ENCODE assay signal across 1 cellular context in the genomic region with DNA sequence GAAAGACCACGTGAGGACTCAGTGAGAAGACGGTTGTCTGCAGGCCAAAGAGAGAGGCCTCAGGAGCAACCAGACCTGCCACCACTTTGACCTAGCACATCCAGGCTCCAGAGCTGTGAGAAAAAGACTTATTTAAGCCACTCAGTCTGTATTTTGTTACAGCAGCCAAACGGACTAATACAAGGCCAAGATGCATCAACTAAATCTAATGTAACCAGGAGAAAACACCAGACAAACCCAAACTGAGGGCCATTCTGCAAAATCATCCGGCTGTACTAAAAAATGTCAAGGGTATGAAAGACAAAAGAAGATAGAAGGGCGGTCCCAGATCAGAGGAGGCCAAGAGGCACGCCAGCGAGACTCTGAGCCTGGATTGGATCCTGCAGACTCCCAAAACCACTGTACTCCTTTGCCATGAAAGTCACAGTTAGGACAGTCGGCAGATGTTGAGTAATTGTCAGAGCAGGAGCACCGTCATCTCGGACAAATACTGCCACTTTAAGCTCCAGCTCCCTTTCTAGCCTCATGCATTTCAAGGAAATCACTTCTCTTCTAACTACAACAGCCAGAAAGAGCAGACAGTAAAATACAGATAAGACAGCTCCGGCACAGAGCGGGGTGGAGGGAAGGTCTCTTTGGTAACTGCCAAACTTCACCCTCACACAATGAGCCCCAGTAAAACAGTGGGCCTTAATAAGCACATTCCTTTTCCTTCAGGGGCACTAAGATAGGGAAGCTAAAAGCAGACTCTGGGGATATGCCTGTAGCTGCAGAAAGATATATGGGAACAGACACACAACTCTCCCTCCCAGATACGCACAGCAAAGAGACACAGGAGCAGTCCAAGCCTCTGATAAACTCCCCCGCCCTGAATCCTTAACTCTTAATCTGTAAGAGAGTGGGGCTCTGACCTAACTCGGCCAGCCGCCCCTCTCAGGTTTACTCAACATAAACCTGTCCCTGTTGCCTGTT.
TF ChIP-seq lines count a peak whose summit lies in the region.

No MANE protein-coding gene starts in this region.

TF ChIP-seq in K562, 482 proteins besides CTCF, POLR2A, EP300 and RAD21 (continued from another document and continues in another):
- TF ChIP-seq, protein P1, sequence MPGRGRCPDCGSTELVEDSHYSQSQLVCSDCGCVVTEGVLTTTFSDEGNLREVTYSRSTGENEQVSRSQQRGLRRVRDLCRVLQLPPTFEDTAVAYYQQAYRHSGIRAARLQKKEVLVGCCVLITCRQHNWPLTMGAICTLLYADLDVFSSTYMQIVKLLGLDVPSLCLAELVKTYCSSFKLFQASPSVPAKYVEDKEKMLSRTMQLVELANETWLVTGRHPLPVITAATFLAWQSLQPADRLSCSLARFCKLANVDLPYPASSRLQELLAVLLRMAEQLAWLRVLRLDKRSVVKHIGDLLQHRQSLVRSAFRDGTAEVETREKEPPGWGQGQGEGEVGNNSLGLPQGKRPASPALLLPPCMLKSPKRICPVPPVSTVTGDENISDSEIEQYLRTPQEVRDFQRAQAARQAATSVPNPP (IDR thresholded peaks at IDR 0.05; ENCODE audit: borderline replicate concordance, insufficient read depth, insufficient read length): no peak
- TF ChIP-seq HDAC3 (IDR thresholded peaks at IDR 0.05; ENCODE audit: borderline replicate concordance, partially characterized antibody) (peak; percentile 62), ERF (CRISPR knock-in tag; IDR thresholded peaks at IDR 0.05) (no peak), POLR2H (tag; IDR thresholded peaks at IDR 0.05; ENCODE audit: low read depth) (no peak), DIDO1 (tag; IDR thresholded peaks at IDR 0.05; ENCODE audit: low read depth) (no peak), CBFA2T2 (conservative IDR thresholded peaks at IDR 0.05) (peak; percentile 84), ZNF232 (CRISPR knock-in tag; IDR thresholded peaks at IDR 0.05) (no peak), KDM4B (IDR thresholded peaks at IDR 0.05; ENCODE audit: borderline replicate concordance in 2 of 2, low read depth in 1 of 2) (no peak), POLR2B (IDR thresholded peaks at IDR 0.05; ENCODE audit: low read depth, partially characterized antibody) (no peak), ZNF224 (CRISPR knock-in tag; IDR thresholded peaks at IDR 0.05) (no peak), MEF2A (IDR thresholded peaks at IDR 0.05; ENCODE audit: control insufficient read depth, low read depth, low read length) (no peak), JUND (IDR thresholded peaks at IDR 0.05; ENCODE audit: borderline replicate concordance, low read depth, low read length) (no peak), JUND (tag; IDR thresholded peaks at IDR 0.05; ENCODE audit: borderline replicate concordance, low read depth, low read length) (no peak), GATA2 (CRISPR knock-in tag; IDR thresholded peaks at IDR 0.05) (peak; percentile 72), FOXA1 (IDR thresholded peaks at IDR 0.05; ENCODE audit: borderline replicate concordance) (no peak)
- TF ChIP-seq, protein P2, sequence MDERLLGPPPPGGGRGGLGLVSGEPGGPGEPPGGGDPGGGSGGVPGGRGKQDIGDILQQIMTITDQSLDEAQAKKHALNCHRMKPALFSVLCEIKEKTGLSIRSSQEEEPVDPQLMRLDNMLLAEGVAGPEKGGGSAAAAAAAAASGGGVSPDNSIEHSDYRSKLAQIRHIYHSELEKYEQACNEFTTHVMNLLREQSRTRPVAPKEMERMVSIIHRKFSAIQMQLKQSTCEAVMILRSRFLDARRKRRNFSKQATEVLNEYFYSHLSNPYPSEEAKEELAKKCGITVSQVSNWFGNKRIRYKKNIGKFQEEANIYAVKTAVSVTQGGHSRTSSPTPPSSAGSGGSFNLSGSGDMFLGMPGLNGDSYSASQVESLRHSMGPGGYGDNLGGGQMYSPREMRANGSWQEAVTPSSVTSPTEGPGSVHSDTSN (CRISPR knock-in tag; IDR thresholded peaks at IDR 0.05; ENCODE audit: low read depth): no peak
- TF ChIP-seq, protein P2 (tag; conservative IDR thresholded peaks at IDR 0.05; ENCODE audit: low read depth): peak; percentile 18; the same call in 1 of the 2 replicates
- TF ChIP-seq, protein P3, sequence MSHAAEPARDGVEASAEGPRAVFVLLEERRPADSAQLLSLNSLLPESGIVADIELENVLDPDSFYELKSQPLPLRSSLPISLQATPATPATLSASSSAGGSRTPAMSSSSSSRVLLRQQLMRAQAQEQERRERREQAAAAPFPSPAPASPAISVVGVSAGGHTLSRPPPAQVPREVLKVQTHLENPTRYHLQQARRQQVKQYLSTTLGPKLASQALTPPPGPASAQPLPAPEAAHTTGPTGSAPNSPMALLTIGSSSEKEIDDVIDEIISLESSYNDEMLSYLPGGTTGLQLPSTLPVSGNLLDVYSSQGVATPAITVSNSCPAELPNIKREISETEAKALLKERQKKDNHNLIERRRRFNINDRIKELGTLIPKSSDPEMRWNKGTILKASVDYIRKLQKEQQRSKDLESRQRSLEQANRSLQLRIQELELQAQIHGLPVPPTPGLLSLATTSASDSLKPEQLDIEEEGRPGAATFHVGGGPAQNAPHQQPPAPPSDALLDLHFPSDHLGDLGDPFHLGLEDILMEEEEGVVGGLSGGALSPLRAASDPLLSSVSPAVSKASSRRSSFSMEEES (CRISPR knock-in tag; IDR thresholded peaks at IDR 0.05): no peak
- TF ChIP-seq, protein P4, sequence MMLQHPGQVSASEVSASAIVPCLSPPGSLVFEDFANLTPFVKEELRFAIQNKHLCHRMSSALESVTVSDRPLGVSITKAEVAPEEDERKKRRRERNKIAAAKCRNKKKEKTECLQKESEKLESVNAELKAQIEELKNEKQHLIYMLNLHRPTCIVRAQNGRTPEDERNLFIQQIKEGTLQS (IDR thresholded peaks at IDR 0.05): no peak
- TF ChIP-seq, protein P4 (CRISPR knock-in tag; conservative IDR thresholded peaks at IDR 0.05): no peak
- TF ChIP-seq, protein P5, sequence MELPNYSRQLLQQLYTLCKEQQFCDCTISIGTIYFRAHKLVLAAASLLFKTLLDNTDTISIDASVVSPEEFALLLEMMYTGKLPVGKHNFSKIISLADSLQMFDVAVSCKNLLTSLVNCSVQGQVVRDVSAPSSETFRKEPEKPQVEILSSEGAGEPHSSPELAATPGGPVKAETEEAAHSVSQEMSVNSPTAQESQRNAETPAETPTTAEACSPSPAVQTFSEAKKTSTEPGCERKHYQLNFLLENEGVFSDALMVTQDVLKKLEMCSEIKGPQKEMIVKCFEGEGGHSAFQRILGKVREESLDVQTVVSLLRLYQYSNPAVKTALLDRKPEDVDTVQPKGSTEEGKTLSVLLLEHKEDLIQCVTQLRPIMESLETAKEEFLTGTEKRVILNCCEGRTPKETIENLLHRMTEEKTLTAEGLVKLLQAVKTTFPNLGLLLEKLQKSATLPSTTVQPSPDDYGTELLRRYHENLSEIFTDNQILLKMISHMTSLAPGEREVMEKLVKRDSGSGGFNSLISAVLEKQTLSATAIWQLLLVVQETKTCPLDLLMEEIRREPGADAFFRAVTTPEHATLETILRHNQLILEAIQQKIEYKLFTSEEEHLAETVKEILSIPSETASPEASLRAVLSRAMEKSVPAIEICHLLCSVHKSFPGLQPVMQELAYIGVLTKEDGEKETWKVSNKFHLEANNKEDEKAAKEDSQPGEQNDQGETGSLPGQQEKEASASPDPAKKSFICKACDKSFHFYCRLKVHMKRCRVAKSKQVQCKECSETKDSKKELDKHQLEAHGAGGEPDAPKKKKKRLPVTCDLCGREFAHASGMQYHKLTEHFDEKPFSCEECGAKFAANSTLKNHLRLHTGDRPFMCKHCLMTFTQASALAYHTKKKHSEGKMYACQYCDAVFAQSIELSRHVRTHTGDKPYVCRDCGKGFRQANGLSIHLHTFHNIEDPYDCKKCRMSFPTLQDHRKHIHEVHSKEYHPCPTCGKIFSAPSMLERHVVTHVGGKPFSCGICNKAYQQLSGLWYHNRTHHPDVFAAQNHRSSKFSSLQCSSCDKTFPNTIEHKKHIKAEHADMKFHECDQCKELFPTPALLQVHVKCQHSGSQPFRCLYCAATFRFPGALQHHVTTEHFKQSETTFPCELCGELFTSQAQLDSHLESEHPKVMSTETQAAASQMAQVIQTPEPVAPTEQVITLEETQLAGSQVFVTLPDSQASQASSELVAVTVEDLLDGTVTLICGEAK (IDR thresholded peaks at IDR 0.05): 0 out of 2 replicates have a peak, but pooled peaks have one; percentile 32
- TF ChIP-seq, protein P5 (CRISPR knock-in tag; IDR thresholded peaks at IDR 0.05): no peak
